1 cellular context compared by ENCODE assay signal in genomic region chr22:36326178-36327161, GRCh38.
TF ChIP-seq lines count a peak whose summit lies in the region.

No MANE protein-coding gene starts in this region.

TF ChIP-seq in GM12878, 131 proteins besides CTCF, POLR2A, EP300 and RAD21 (continued from another document):
- TF ChIP-seq CEBPZ (IDR thresholded peaks at IDR 0.05; ENCODE audit: low read depth, low read length) (no peak), CHD4 (IDR thresholded peaks at IDR 0.05) (no peak), MEF2B (IDR thresholded peaks at IDR 0.05; ENCODE audit: partially characterized antibody, poor library complexity, severe bottlenecking) (no peak), SMARCA5 (IDR thresholded peaks at IDR 0.05) (no peak), BRCA1 (IDR thresholded peaks at IDR 0.05; ENCODE audit: low read depth, low read length) (no peak), PAX8 (IDR thresholded peaks at IDR 0.05) (no peak)
